Comparison of ENCODE assay signal across 1 cellular context in genomic region chr1:84300501-84300900, GRCh38.
TF ChIP-seq lines count a peak whose summit lies in the region.

No MANE protein-coding gene starts in this region.

TF ChIP-seq in endothelial cell of umbilical vein, 7 proteins besides CTCF, POLR2A, EP300 and RAD21:
- no peak for TF ChIP-seq MYC (IDR thresholded peaks at IDR 0.05; ENCODE audit: low read depth, low read length)
- TF ChIP-seq EZH2 (IDR thresholded peaks at IDR 0.05; ENCODE audit: borderline replicate concordance, low read depth, low read length, severe bottlenecking): no peak
- TF ChIP-seq MAX (IDR thresholded peaks at IDR 0.05; ENCODE audit: insufficient read depth, insufficient read length): no peak
- TF ChIP-seq POLR2AphosphoS5 (IDR thresholded peaks at IDR 0.05; ENCODE audit: insufficient read depth, low read depth, low read length): no peak
- no peak for TF ChIP-seq JUN (IDR thresholded peaks at IDR 0.05; ENCODE audit: borderline replicate concordance, insufficient read depth, insufficient read length, low read depth)
- no peak for TF ChIP-seq GATA2 (IDR thresholded peaks at IDR 0.05; ENCODE audit: insufficient read depth, insufficient read length, low read depth, low read length)
- TF ChIP-seq FOS (IDR thresholded peaks at IDR 0.05; ENCODE audit: borderline replicate concordance, insufficient read depth, low read length): no peak
